1 cellular context compared by ENCODE assay signal in genomic region chr1:3419415-3420204, GRCh38.
TF ChIP-seq lines count a peak whose summit lies in the region.

No MANE protein-coding gene starts in this region.

TF ChIP-seq in HEK293, 187 proteins besides CTCF, POLR2A, EP300 and RAD21 (continued from another document and continues in another):
- TF ChIP-seq ZBTB6 (tag by site-specific recombination; IDR thresholded peaks at IDR 0.05) (0 out of 2 replicates have a peak, but pooled peaks have one; percentile 30), ZNF561 (tag by site-specific recombination; IDR thresholded peaks at IDR 0.05; ENCODE audit: borderline replicate concordance) (peak; percentile 58), FEZF1 (tag by site-specific recombination; IDR thresholded peaks at IDR 0.05) (peak; percentile 96), PATZ1 (tag by site-specific recombination; IDR thresholded peaks at IDR 0.05) (peak; percentile 41), ZBTB10 (tag by site-specific recombination; IDR thresholded peaks at IDR 0.05) (no peak), ZNF513 (tag by site-specific recombination; IDR thresholded peaks at IDR 0.05) (peak; percentile 32; the same call in 1 of the 2 replicates), ZNF266 (tag by site-specific recombination; IDR thresholded peaks at IDR 0.05; ENCODE audit: low read depth) (no peak), TRIM28 (IDR thresholded peaks at IDR 0.05; ENCODE audit: borderline replicate concordance, low read length) (peak; percentile 77; the same call in 1 of the 2 replicates), TCF7L2 (IDR thresholded peaks at IDR 0.05; ENCODE audit: borderline replicate concordance, low read depth, low read length) (peak; percentile 74; the same call in 1 of the 2 replicates), GLI2 (tag by site-specific recombination; IDR thresholded peaks at IDR 0.05; ENCODE audit: borderline replicate concordance, low read depth) (peak; percentile 91; the same call in 1 of the 2 replicates), ZEB2 (tag by site-specific recombination; IDR thresholded peaks at IDR 0.05) (peak; percentile 87; the same call in 1 of the 2 replicates), GFI1B (tag by site-specific recombination; IDR thresholded peaks at IDR 0.05) (peak; percentile 99), HOXA7 (CRISPR knock-in tag; IDR thresholded peaks at IDR 0.05; ENCODE audit: borderline replicate concordance) (no peak), ZNF580 (tag by site-specific recombination; IDR thresholded peaks at IDR 0.05) (peak; percentile 65; the same call in 1 of the 2 replicates), ZNF596 (tag by site-specific recombination; IDR thresholded peaks at IDR 0.05) (peak; percentile 90), PRDM6 (tag by site-specific recombination; IDR thresholded peaks at IDR 0.05) (peak; percentile 96), WT1 (tag by site-specific recombination; IDR thresholded peaks at IDR 0.05) (peak; percentile 87), ZNF398 (tag by site-specific recombination; IDR thresholded peaks at IDR 0.05) (peak; percentile 53; the same call in 1 of the 2 replicates), ZNF701 (tag by site-specific recombination; IDR thresholded peaks at IDR 0.05) (no peak), KLF1 (tag by site-specific recombination; IDR thresholded peaks at IDR 0.05) (peak; percentile 68), ZNF548 (tag by site-specific recombination; IDR thresholded peaks at IDR 0.05) (no peak), ZNF169 (tag by site-specific recombination; IDR thresholded peaks at IDR 0.05) (no peak), ZNF175 (tag by site-specific recombination; IDR thresholded peaks at IDR 0.05) (no peak), PRDM4 (tag by site-specific recombination; IDR thresholded peaks at IDR 0.05) (peak; percentile 89), KLF10 (tag by site-specific recombination; IDR thresholded peaks at IDR 0.05) (peak; percentile 84), ZNF488 (tag by site-specific recombination; IDR thresholded peaks at IDR 0.05) (0 out of 2 replicates have a peak, but pooled peaks have one; percentile 45), TSHZ1 (tag by site-specific recombination; IDR thresholded peaks at IDR 0.05; ENCODE audit: borderline replicate concordance) (0 out of 2 replicates have a peak, but pooled peaks have one; percentile 23), MZF1 (tag by site-specific recombination; IDR thresholded peaks at IDR 0.05; ENCODE audit: borderline replicate concordance) (peak; percentile 72; the same call in 1 of the 2 replicates), ZXDB (tag by site-specific recombination; IDR thresholded peaks at IDR 0.05) (peak; percentile 82), PBX3 (CRISPR knock-in tag; IDR thresholded peaks at IDR 0.05) (no peak), ZNF354C (tag by site-specific recombination; IDR thresholded peaks at IDR 0.05; ENCODE audit: borderline replicate concordance, low read depth) (no peak), ZNF623 (tag by site-specific recombination; IDR thresholded peaks at IDR 0.05) (no peak), ZNF423 (tag by site-specific recombination; IDR thresholded peaks at IDR 0.05) (peak; percentile 54; the same call in 1 of the 2 replicates), KLF7 (tag by site-specific recombination; IDR thresholded peaks at IDR 0.05; ENCODE audit: borderline replicate concordance) (peak; percentile 75; the same call in 1 of the 2 replicates), ZNF23 (tag by site-specific recombination; IDR thresholded peaks at IDR 0.05; ENCODE audit: borderline replicate concordance) (no peak), ZBTB48 (tag by site-specific recombination; IDR thresholded peaks at IDR 0.05) (peak; percentile 56), KLF8 (tag by site-specific recombination; IDR thresholded peaks at IDR 0.05) (no peak), ZNF404 (tag by site-specific recombination; IDR thresholded peaks at IDR 0.05) (no peak), OVOL3 (tag by site-specific recombination; IDR thresholded peaks at IDR 0.05) (peak; percentile 73)
